Comparison of ENCODE assay signal across 9 cellular contexts in the genomic region with DNA sequence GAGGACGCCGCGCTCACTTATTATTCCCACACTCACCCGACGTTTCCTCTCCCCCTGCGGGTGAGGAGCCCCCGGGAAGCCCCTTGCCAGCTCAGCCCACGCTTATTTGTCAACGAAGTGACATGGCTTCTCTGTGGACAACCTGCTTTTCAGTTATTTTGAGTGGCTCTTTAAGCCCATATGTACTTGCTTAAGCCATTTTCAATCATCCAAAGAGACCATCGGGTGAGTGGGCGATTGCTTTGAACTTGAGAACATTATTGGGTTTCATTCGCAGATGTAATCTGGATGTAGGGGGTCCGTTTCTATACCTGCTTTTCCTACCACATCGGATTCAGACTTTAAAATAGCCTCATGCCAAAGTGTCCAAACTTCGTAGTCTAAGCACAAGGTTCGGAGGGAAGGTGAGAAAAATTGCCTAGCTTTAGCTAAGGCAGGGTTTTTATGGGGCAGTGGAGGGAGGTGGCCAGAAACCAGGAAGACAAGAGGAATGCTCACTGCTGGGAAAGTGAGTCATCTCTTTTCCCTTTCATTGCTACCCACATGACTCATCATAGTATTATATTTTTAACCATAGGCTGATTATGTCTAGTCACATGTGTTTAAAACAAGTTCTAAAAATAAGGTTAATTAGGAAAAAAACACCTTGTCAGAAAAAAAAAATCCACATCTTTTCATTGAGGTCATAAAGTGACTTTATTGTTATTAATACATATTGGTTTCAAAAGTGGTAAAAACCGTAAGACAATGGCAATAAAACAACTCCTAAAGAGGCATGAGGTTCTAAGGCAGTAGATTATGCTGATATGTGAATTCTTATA.
A peak's percentile ranks its signal among the peaks of the same experiment; 100 is the strongest.
DNase-seq lines count a peak whose midpoint lies in the region; ATAC-seq and TF ChIP-seq lines count a peak whose summit lies in the region.
"Had no signal": no experiment of that assay in that cellular context is flagged by ENCODE, and none has a peak within 500 bp of the region (broad histone marks: within the 10 kb centered on the region; RNA-seq: fewer than 3 reads in every experiment).

No MANE protein-coding gene starts in this region.

- peaks cover 0 to 4% (median 0%) of the 10 kb centered on the region in 7 donors for H3K27me3 ChIP-seq in spleen (replicated peaks in 1 of 7)

- no peaks in the 10 kb centered on the region for H3K4me1 ChIP-seq in spleen

- no peaks in the 10 kb centered on the region for H3K9me3 ChIP-seq in spleen

- POLR2A ChIA-PET in activated CD4-positive, alpha-beta T cell treated with anti-CD3 and anti-CD28 coated beads for 36 hours (lab: Charles Lee), result no interaction called here
- POLR2A ChIA-PET in activated CD4-positive, alpha-beta T cell treated with anti-CD3 and anti-CD28 coated beads, Interleukin-2, amount 10 ng/mL, durations not matched to agents 7 days and 5 days (lab: Charles Lee), result no interaction called here

- peaks cover 12% of the 10 kb centered on the region for H3K4me1 Mint-ChIP-seq in activated CD4-positive, alpha-beta T cell treated with anti-CD3 and anti-CD28 coated beads for 36 hours
- H3K4me1 Mint-ChIP-seq in activated CD4-positive, alpha-beta T cell treated with anti-CD3 and anti-CD28 coated beads, Interleukin-2, amount 10 ng/mL, durations not matched to agents 7 days and 5 days, result peaks cover 6% of the 10 kb centered on the region

- H3K9me3 Mint-ChIP-seq in activated CD4-positive, alpha-beta T cell treated with anti-CD3 and anti-CD28 coated beads for 36 hours (ENCODE audit: low read depth), result peaks cover 2% of the 10 kb centered on the region
- no peaks in the 10 kb centered on the region for H3K9me3 Mint-ChIP-seq in activated CD4-positive, alpha-beta T cell treated with anti-CD3 and anti-CD28 coated beads, Interleukin-2, amount 10 ng/mL, durations not matched to agents 7 days and 5 days

- DNase-seq in activated CD4-positive, alpha-beta T cell treated with anti-CD3 and anti-CD28 coated beads for 36 hours, result peak; percentile 3
- no peak for DNase-seq in activated CD4-positive, alpha-beta T cell treated with anti-CD3 and anti-CD28 coated beads, Interleukin-2, amount 10 ng/mL, durations not matched to agents 7 days and 5 days
- DNase-seq in RKO (ENCODE audit: low spot score), result peak; percentile 83
- peak; percentile 91 for DNase-seq in fibroblast of peridontal ligament (ENCODE audit: extremely low read depth)
- DNase-seq in skeletal muscle cell (ENCODE audit: low read depth), result peak; percentile 87
- no peak for DNase-seq in spleen
- DNase-seq in NCI-H1417 (lab: John Stamatoyannopoulos, UW), result no peak
- DNase-seq: C1 segment of cervical spinal cord had no signal

- no peak for TF ChIP-seq POLR2A in spleen (IDR thresholded peaks at IDR 0.05)

- CTCF ChIA-PET in activated CD4-positive, alpha-beta T cell treated with anti-CD3 and anti-CD28 coated beads for 36 hours (lab: Charles Lee), result no interaction called here
- CTCF ChIA-PET in activated CD4-positive, alpha-beta T cell treated with anti-CD3 and anti-CD28 coated beads, Interleukin-2, amount 10 ng/mL, durations not matched to agents 7 days and 5 days (lab: Charles Lee), result no interaction called here

- H3K27me3 Mint-ChIP-seq in activated CD4-positive, alpha-beta T cell treated with anti-CD3 and anti-CD28 coated beads for 36 hours, result peaks cover 21% of the 10 kb centered on the region
- peaks cover 11% of the 10 kb centered on the region for H3K27me3 Mint-ChIP-seq in activated CD4-positive, alpha-beta T cell treated with anti-CD3 and anti-CD28 coated beads, Interleukin-2, amount 10 ng/mL, durations not matched to agents 7 days and 5 days

- intact Hi-C loops in activated CD4-positive, alpha-beta T cell treated with anti-CD3 and anti-CD28 coated beads for 36 hours (cut with DNase I, micrococcal nuclease), result no loop called here
- intact Hi-C loops in spleen (cut with DNase I; ENCODE audit: low total_unique reads), result no loop called here

- H3K27ac Mint-ChIP-seq in activated CD4-positive, alpha-beta T cell treated with anti-CD3 and anti-CD28 coated beads for 36 hours, result peak overlapping the region; percentile 37
- H3K27ac Mint-ChIP-seq in activated CD4-positive, alpha-beta T cell treated with anti-CD3 and anti-CD28 coated beads, Interleukin-2, amount 10 ng/mL, durations not matched to agents 7 days and 5 days, result no peak overlapping the region

- ATAC-seq in activated CD4-positive, alpha-beta T cell treated with anti-CD3 and anti-CD28 coated beads for 36 hours, result peak; percentile 76
- no peak for ATAC-seq in HG03280 (IDR thresholded peaks at IDR 0.05; ENCODE audit: unreplicated experiment)

- H3K36me3 ChIP-seq in spleen, result no peaks in the 10 kb centered on the region

- H3K36me3 Mint-ChIP-seq in activated CD4-positive, alpha-beta T cell treated with anti-CD3 and anti-CD28 coated beads for 36 hours (ENCODE audit: low read depth), result no peaks in the 10 kb centered on the region
- no peaks in the 10 kb centered on the region for H3K36me3 Mint-ChIP-seq in activated CD4-positive, alpha-beta T cell treated with anti-CD3 and anti-CD28 coated beads, Interleukin-2, amount 10 ng/mL, durations not matched to agents 7 days and 5 days (ENCODE audit: low read depth)

- no peak for TF ChIP-seq CTCF in spleen (IDR thresholded peaks at IDR 0.05 in 8 of 11, conservative IDR thresholded peaks at IDR 0.05 in 3 of 11)

- 64 to 69% (median 68%) methylated on average over 17 of the region's 17 CpGs for WGBS in spleen, 5 donors

- no peak overlapping the region for H3K4me3 ChIP-seq in skeletal muscle cell (ENCODE audit: low read depth, low read length)
- H3K4me3 ChIP-seq in spleen, result no peak overlapping the region

- H3K4me3 Mint-ChIP-seq in activated CD4-positive, alpha-beta T cell treated with anti-CD3 and anti-CD28 coated beads for 36 hours, result no peak overlapping the region
- no peak overlapping the region for H3K4me3 Mint-ChIP-seq in activated CD4-positive, alpha-beta T cell treated with anti-CD3 and anti-CD28 coated beads, Interleukin-2, amount 10 ng/mL, durations not matched to agents 7 days and 5 days

- no peak overlapping the region for H3K27ac ChIP-seq in spleen

Comparison
In these comparisons a context has a peak if more than half of its experiments do, and no peak if none do; other contexts are left out.
1. DNase-seq: peak in activated CD4-positive, alpha-beta T cell treated with anti-CD3 and anti-CD28 coated beads for 36 hours (single experiment), RKO (single experiment), fibroblast of peridontal ligament (single experiment) and skeletal muscle cell (single experiment); none in activated CD4-positive, alpha-beta T cell treated with anti-CD3 and anti-CD28 coated beads, Interleukin-2, amount 10 ng/mL, durations not matched to agents 7 days and 5 days (single experiment), spleen (single experiment) and NCI-H1417 (0 of 3).